18 cellular contexts compared by ENCODE assay signal in the genomic region with DNA sequence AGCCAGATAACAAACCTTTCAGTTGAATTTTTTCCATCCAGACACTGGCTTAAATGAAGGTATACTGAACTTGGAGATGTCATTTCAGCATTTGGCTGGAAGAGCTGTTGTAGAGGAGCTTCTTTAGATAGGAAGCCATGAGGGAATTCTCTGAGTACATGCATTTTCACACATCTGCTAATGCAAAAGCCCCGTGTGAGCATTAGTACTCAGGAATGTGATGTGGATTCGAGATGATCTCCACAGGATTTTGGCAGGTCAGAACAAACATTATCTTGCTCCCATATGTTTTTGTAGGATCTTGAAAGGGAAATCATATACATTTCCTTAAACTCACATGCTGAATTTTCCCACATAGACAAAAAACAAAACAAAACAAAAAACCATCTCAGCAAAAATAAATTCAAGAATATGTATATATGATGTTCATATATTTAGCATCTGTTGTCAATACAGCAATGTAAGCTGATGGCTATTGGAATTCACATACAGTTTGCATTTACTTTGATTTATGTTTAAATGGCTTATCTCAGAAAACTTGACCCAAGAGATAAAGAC.
"Had no signal": no experiment of that assay in that cellular context is flagged by ENCODE, and none has a peak within 500 bp of the region (broad histone marks: within the 10 kb centered on the region; RNA-seq: fewer than 3 reads in every experiment).

No MANE protein-coding gene starts in this region.

- H3K27ac Mint-ChIP-seq: naive thymus-derived CD8-positive, alpha-beta T cell; type B pancreatic cell had no signal

- H3K4me3 ChIP-seq: dorsolateral prefrontal cortex, esophagus muscularis mucosa, gastroesophageal sphincter, mucosa of descending colon, right atrium auricular region, smooth muscle cell, suprapubic skin, thyroid gland had no signal

- H3K4me1 ChIP-seq: right atrium auricular region, suprapubic skin had no signal

- H3K36me3 Mint-ChIP-seq: type B pancreatic cell had no signal

- H3K9me3 Mint-ChIP-seq: neural crest cell, type B pancreatic cell had no signal

- H3K27me3 Mint-ChIP-seq: naive thymus-derived CD8-positive, alpha-beta T cell; type B pancreatic cell had no signal

- H3K4me1 Mint-ChIP-seq: naive thymus-derived CD8-positive, alpha-beta T cell; neural crest cell had no signal

- H3K4me3 Mint-ChIP-seq: naive thymus-derived CD8-positive, alpha-beta T cell; neural crest cell; type B pancreatic cell had no signal

- H3K36me3 ChIP-seq: esophagus muscularis mucosa, gastroesophageal sphincter, right atrium auricular region, suprapubic skin, thyroid gland had no signal

- H3K27me3 ChIP-seq: dorsolateral prefrontal cortex, esophagus muscularis mucosa, gastroesophageal sphincter, right atrium auricular region, suprapubic skin, thyroid gland had no signal

- H3K9me3 ChIP-seq: esophagus muscularis mucosa, mucosa of descending colon, right atrium auricular region, suprapubic skin, thyroid gland had no signal

- DNase-seq: cortex of kidney; dorsolateral prefrontal cortex; effector CD8-positive, alpha-beta T cell; foreskin fibroblast; left colon; mucosa of descending colon; naive thymus-derived CD8-positive, alpha-beta T cell; stimulated activated CD4-positive, alpha-beta T cell treated with anti-CD3 and anti-CD28 coated beads, Interleukin-2, amount 100 ng/mL, for 48 hours; stimulated activated naive CD8-positive, alpha-beta T cell treated with anti-CD3 and anti-CD28 coated beads, Interleukin-15, Interleukin-2, amounts not matched to agents 100 U/mL and 50 U/mL, for 24 hours; thyroid gland had no signal

- H3K27ac ChIP-seq: dorsolateral prefrontal cortex, epithelial cell of prostate, esophagus muscularis mucosa, gastroesophageal sphincter, right atrium auricular region, suprapubic skin, thyroid gland had no signal
